24 cellular contexts compared by ENCODE assay signal in genomic region chr4:29276150-29276549, GRCh38.
"Had no signal": no experiment of that assay in that cellular context is flagged by ENCODE, and none has a peak within 500 bp of the region (broad histone marks: within the 10 kb centered on the region; RNA-seq: fewer than 3 reads in every experiment).

No MANE protein-coding gene starts in this region.

- H3K27me3 Mint-ChIP-seq: activated CD4-positive, alpha-beta T cell treated with anti-CD3 and anti-CD28 coated beads, Interleukin-2, amount 10 ng/mL, durations not matched to agents 24 days and 14 days; activated CD8-positive, alpha-beta T cell treated with anti-CD3 and anti-CD28 coated beads for 36 hours; activated naive CD8-positive, alpha-beta T cell treated with anti-CD3 and anti-CD28 coated beads for 36 hours; activated T-helper 17 cell treated with anti-CD3 and anti-CD28 coated beads, Interleukin-2, amount 50 U/mL, for 72 hours; stimulated activated memory B cell treated with anti-CD40 and anti-IgM and Interleukin-4, amounts not matched to agents 10 μg/mL and 1 μg/mL and 100 μg/mL, for 72 hours had no signal

- H3K4me3 Mint-ChIP-seq: activated CD4-positive, alpha-beta T cell treated with anti-CD3 and anti-CD28 coated beads, Interleukin-2, amount 10 ng/mL, durations not matched to agents 24 days and 14 days; activated CD8-positive, alpha-beta T cell treated with anti-CD3 and anti-CD28 coated beads for 36 hours; activated naive CD8-positive, alpha-beta T cell treated with anti-CD3 and anti-CD28 coated beads for 36 hours; activated T-helper 17 cell treated with anti-CD3 and anti-CD28 coated beads, Interleukin-2, amount 50 U/mL, for 72 hours; endodermal cell; nephron progenitor cell; stimulated activated memory B cell treated with anti-CD40 and anti-IgM and Interleukin-4, amounts not matched to agents 10 μg/mL and 1 μg/mL and 100 μg/mL, for 72 hours had no signal

- H3K4me3 ChIP-seq: spleen, thoracic aorta, upper lobe of left lung had no signal

- H3K36me3 Mint-ChIP-seq: activated naive CD8-positive, alpha-beta T cell treated with anti-CD3 and anti-CD28 coated beads for 36 hours; stimulated activated memory B cell treated with anti-CD40 and anti-IgM and Interleukin-4, amounts not matched to agents 10 μg/mL and 1 μg/mL and 100 μg/mL, for 72 hours had no signal

- H3K9me3 ChIP-seq: thoracic aorta, upper lobe of left lung had no signal

- H3K36me3 ChIP-seq: spleen, thoracic aorta, upper lobe of left lung had no signal

- H3K4me1 Mint-ChIP-seq: activated CD4-positive, alpha-beta T cell treated with anti-CD3 and anti-CD28 coated beads, Interleukin-2, amount 10 ng/mL, durations not matched to agents 24 days and 14 days; activated naive CD8-positive, alpha-beta T cell treated with anti-CD3 and anti-CD28 coated beads for 36 hours; activated T-helper 17 cell treated with anti-CD3 and anti-CD28 coated beads, Interleukin-2, amount 50 U/mL, for 72 hours; endodermal cell; nephron progenitor cell; stimulated activated memory B cell treated with anti-CD40 and anti-IgM and Interleukin-4, amounts not matched to agents 10 μg/mL and 1 μg/mL and 100 μg/mL, for 72 hours had no signal

- H3K27ac ChIP-seq: spleen, thoracic aorta, upper lobe of left lung had no signal

- H3K27ac Mint-ChIP-seq: activated CD4-positive, alpha-beta T cell treated with anti-CD3 and anti-CD28 coated beads, Interleukin-2, amount 10 ng/mL, durations not matched to agents 24 days and 14 days; activated CD8-positive, alpha-beta T cell treated with anti-CD3 and anti-CD28 coated beads for 36 hours; activated naive CD8-positive, alpha-beta T cell treated with anti-CD3 and anti-CD28 coated beads for 36 hours; activated T-helper 17 cell treated with anti-CD3 and anti-CD28 coated beads, Interleukin-2, amount 50 U/mL, for 72 hours; endodermal cell; nephron progenitor cell; stimulated activated memory B cell treated with anti-CD40 and anti-IgM and Interleukin-4, amounts not matched to agents 10 μg/mL and 1 μg/mL and 100 μg/mL, for 72 hours had no signal

- H3K9me3 Mint-ChIP-seq: activated CD4-positive, alpha-beta T cell treated with anti-CD3 and anti-CD28 coated beads, Interleukin-2, amount 10 ng/mL, durations not matched to agents 24 days and 14 days had no signal

- ATAC-seq: activated CD8-positive, alpha-beta T cell treated with anti-CD3 and anti-CD28 coated beads for 36 hours; activated T-helper 17 cell treated with anti-CD3 and anti-CD28 coated beads, Interleukin-2, amount 50 U/mL, for 72 hours; left colon; stimulated activated memory B cell treated with anti-CD40 and anti-IgM and Interleukin-4, amounts not matched to agents 10 μg/mL and 1 μg/mL and 100 μg/mL, for 72 hours had no signal

- H3K27me3 ChIP-seq: spleen, upper lobe of left lung had no signal

- H3K4me1 ChIP-seq: spleen, upper lobe of left lung had no signal

- DNase-seq: activated CD4-positive, alpha-beta T cell treated with anti-CD3 and anti-CD28 coated beads, Interleukin-2, amount 10 ng/mL, durations not matched to agents 24 days and 14 days; activated CD4-positive, CD25-positive, alpha-beta regulatory T cell; activated CD8-positive, alpha-beta T cell treated with anti-CD3 and anti-CD28 coated beads for 36 hours; activated naive CD4-positive, alpha-beta T cell; activated naive CD8-positive, alpha-beta T cell treated with anti-CD3 and anti-CD28 coated beads for 36 hours; activated T-cell treated with anti-CD3 and anti-CD28 coated beads, Interleukin-2, amount 50 U/mL, for 1 hour; amniotic stem cell; endodermal cell; erythroblast; foreskin melanocyte; glutamatergic neuron; hippocampal formation; islet precursor cell; left colon; midbrain; nephron progenitor cell; nucleus accumbens; posterior cingulate gyrus; spleen; stimulated activated CD4-positive, alpha-beta T cell treated with anti-CD3 and anti-CD28 coated beads, Interleukin-4, amount 100 ng/mL, for 4 hours; upper lobe of left lung had no signal
